Comparison of ENCODE assay signal across 1 cellular context in the genomic region with DNA sequence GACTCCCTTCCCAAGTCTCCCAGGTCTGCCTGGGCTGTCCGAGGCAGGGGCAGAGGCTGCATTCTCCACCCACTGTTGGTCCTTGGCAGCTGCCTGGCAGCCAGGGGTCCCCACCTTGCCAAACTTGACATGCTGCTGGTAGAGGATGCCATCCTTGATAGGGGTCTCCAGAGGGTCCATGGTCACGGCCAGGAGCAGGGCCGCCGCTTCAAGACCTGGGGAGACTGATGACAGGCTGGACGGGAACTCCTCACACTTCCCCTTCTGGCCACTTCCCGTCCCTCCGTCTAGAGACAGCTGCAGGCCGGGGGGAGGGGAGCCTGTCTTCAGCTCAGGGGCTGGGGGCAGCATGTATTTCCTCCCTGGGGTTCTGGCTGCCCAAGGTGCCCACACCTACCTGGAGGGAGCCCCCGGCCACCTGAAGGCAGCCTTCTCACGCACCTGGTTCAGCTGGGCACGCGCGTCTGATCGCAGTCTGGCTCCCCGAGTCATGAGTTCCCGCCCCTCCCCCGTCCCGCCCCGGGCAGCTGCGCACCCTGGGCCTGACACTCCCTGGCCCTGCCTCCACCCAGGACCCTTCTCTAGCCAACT.
TF ChIP-seq lines count a peak whose summit lies in the region.

A gene with protein sequence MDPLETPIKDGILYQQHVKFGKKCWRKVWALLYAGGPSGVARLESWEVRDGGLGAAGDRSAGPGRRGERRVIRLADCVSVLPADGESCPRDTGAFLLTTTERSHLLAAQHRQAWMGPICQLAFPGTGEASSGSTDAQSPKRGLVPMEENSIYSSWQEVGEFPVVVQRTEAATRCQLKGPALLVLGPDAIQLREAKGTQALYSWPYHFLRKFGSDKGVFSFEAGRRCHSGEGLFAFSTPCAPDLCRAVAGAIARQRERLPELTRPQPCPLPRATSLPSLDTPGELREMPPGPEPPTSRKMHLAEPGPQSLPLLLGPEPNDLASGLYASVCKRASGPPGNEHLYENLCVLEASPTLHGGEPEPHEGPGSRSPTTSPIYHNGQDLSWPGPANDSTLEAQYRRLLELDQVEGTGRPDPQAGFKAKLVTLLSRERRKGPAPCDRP (minus strand): TSS at position 466 of the 591 bp plus-strand sequence. CDS start 286 bp downstream, at position 180.

TF ChIP-seq in K562, 482 proteins besides CTCF, POLR2A, EP300 and RAD21 (continued from another document):
- TF ChIP-seq, protein P1, sequence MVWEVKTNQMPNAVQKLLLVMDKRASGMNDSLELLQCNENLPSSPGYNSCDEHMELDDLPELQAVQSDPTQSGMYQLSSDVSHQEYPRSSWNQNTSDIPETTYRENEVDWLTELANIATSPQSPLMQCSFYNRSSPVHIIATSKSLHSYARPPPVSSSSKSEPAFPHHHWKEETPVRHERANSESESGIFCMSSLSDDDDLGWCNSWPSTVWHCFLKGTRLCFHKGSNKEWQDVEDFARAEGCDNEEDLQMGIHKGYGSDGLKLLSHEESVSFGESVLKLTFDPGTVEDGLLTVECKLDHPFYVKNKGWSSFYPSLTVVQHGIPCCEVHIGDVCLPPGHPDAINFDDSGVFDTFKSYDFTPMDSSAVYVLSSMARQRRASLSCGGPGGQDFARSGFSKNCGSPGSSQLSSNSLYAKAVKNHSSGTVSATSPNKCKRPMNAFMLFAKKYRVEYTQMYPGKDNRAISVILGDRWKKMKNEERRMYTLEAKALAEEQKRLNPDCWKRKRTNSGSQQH (CRISPR knock-in tag; IDR thresholded peaks at IDR 0.05) = no peak
- TF ChIP-seq, protein P2, sequence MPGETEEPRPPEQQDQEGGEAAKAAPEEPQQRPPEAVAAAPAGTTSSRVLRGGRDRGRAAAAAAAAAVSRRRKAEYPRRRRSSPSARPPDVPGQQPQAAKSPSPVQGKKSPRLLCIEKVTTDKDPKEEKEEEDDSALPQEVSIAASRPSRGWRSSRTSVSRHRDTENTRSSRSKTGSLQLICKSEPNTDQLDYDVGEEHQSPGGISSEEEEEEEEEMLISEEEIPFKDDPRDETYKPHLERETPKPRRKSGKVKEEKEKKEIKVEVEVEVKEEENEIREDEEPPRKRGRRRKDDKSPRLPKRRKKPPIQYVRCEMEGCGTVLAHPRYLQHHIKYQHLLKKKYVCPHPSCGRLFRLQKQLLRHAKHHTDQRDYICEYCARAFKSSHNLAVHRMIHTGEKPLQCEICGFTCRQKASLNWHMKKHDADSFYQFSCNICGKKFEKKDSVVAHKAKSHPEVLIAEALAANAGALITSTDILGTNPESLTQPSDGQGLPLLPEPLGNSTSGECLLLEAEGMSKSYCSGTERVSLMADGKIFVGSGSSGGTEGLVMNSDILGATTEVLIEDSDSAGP (CRISPR knock-in tag; IDR thresholded peaks at IDR 0.05) = no peak
- TF ChIP-seq, protein P3, sequence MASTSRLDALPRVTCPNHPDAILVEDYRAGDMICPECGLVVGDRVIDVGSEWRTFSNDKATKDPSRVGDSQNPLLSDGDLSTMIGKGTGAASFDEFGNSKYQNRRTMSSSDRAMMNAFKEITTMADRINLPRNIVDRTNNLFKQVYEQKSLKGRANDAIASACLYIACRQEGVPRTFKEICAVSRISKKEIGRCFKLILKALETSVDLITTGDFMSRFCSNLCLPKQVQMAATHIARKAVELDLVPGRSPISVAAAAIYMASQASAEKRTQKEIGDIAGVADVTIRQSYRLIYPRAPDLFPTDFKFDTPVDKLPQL (IDR thresholded peaks at IDR 0.05; ENCODE audit: extremely low read depth, insufficient read length) = no peak
- TF ChIP-seq L3MBTL2 (IDR thresholded peaks at IDR 0.05) (peak; percentile 48), XRCC3 (IDR thresholded peaks at IDR 0.05) (no peak), CBFA2T3 (IDR thresholded peaks at IDR 0.05) (peak; percentile 48), GABPA (tag; conservative IDR thresholded peaks at IDR 0.05; ENCODE audit: low read depth) (peak; percentile 40; the same call in 1 of the 2 replicates), ZFX (CRISPR knock-in tag; IDR thresholded peaks at IDR 0.05) (peak; percentile 49)
- TF ChIP-seq, protein P4, sequence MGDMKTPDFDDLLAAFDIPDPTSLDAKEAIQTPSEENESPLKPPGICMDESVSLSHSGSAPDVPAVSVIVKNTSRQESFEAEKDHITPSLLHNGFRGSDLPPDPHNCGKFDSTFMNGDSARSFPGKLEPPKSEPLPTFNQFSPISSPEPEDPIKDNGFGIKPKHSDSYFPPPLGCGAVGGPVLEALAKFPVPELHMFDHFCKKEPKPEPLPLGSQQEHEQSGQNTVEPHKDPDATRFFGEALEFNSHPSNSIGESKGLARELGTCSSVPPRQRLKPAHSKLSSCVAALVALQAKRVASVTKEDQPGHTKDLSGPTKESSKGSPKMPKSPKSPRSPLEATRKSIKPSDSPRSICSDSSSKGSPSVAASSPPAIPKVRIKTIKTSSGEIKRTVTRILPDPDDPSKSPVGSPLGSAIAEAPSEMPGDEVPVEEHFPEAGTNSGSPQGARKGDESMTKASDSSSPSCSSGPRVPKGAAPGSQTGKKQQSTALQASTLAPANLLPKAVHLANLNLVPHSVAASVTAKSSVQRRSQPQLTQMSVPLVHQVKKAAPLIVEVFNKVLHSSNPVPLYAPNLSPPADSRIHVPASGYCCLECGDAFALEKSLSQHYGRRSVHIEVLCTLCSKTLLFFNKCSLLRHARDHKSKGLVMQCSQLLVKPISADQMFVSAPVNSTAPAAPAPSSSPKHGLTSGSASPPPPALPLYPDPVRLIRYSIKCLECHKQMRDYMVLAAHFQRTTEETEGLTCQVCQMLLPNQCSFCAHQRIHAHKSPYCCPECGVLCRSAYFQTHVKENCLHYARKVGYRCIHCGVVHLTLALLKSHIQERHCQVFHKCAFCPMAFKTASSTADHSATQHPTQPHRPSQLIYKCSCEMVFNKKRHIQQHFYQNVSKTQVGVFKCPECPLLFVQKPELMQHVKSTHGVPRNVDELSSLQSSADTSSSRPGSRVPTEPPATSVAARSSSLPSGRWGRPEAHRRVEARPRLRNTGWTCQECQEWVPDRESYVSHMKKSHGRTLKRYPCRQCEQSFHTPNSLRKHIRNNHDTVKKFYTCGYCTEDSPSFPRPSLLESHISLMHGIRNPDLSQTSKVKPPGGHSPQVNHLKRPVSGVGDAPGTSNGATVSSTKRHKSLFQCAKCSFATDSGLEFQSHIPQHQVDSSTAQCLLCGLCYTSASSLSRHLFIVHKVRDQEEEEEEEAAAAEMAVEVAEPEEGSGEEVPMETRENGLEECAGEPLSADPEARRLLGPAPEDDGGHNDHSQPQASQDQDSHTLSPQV (IDR thresholded peaks at IDR 0.05) = peak; percentile 44
- TF ChIP-seq, protein P5, sequence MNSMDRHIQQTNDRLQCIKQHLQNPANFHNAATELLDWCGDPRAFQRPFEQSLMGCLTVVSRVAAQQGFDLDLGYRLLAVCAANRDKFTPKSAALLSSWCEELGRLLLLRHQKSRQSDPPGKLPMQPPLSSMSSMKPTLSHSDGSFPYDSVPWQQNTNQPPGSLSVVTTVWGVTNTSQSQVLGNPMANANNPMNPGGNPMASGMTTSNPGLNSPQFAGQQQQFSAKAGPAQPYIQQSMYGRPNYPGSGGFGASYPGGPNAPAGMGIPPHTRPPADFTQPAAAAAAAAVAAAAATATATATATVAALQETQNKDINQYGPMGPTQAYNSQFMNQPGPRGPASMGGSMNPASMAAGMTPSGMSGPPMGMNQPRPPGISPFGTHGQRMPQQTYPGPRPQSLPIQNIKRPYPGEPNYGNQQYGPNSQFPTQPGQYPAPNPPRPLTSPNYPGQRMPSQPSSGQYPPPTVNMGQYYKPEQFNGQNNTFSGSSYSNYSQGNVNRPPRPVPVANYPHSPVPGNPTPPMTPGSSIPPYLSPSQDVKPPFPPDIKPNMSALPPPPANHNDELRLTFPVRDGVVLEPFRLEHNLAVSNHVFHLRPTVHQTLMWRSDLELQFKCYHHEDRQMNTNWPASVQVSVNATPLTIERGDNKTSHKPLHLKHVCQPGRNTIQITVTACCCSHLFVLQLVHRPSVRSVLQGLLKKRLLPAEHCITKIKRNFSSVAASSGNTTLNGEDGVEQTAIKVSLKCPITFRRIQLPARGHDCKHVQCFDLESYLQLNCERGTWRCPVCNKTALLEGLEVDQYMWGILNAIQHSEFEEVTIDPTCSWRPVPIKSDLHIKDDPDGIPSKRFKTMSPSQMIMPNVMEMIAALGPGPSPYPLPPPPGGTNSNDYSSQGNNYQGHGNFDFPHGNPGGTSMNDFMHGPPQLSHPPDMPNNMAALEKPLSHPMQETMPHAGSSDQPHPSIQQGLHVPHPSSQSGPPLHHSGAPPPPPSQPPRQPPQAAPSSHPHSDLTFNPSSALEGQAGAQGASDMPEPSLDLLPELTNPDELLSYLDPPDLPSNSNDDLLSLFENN (IDR thresholded peaks at IDR 0.05; ENCODE audit: low read depth in 2 of 2, low read length in 2 of 2) = 0 out of 4 replicates have a peak, but pooled peaks of 1 of the 2 experiments have one; percentile 4
- TF ChIP-seq, protein P6, sequence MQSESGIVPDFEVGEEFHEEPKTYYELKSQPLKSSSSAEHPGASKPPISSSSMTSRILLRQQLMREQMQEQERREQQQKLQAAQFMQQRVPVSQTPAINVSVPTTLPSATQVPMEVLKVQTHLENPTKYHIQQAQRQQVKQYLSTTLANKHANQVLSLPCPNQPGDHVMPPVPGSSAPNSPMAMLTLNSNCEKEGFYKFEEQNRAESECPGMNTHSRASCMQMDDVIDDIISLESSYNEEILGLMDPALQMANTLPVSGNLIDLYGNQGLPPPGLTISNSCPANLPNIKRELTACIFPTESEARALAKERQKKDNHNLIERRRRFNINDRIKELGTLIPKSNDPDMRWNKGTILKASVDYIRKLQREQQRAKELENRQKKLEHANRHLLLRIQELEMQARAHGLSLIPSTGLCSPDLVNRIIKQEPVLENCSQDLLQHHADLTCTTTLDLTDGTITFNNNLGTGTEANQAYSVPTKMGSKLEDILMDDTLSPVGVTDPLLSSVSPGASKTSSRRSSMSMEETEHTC (IDR thresholded peaks at IDR 0.05) = 0 out of 2 replicates have a peak, but pooled peaks have one; percentile 23
TF ChIP-seq in K562: peak in this region for 40.
